ENCODE assay signal across 10 cellular contexts in genomic region chr5:32278403-32278802, GRCh38. TPM values are rescaled to one million over a fixed set of nuclear protein-coding genes. Genes with fewer than 3 reads are reported as not detected.
DNase-seq lines count a peak whose midpoint lies in the region; ATAC-seq and TF ChIP-seq lines count a peak whose summit lies in the region.
"Had no signal": no experiment of that assay in that cellular context is flagged by ENCODE, and none has a peak within 500 bp of the region (broad histone marks: within the 10 kb centered on the region; RNA-seq: fewer than 3 reads in every experiment).

No MANE protein-coding gene starts in this region.

- peaks cover 4% of the 10 kb centered on the region for H3K9me3 Mint-ChIP-seq in T-helper 2 cell treated with Interferon-gamma antibody and Interleukin-4, amounts not matched to agents 5 μg/mL and 100 μg/mL, for 36 hours
- no peaks in the 10 kb centered on the region for H3K9me3 Mint-ChIP-seq in stimulated activated naive CD8-positive, alpha-beta T cell treated with anti-CD3 and anti-CD28 coated beads, Interleukin-15, amount 100 ng/mL, for 72 hours

- peaks cover 15% of the 10 kb centered on the region for H3K36me3 ChIP-seq in left ventricle myocardium inferior

- no peaks in the 10 kb centered on the region for H3K27me3 Mint-ChIP-seq in T-helper 2 cell treated with Interferon-gamma antibody and Interleukin-4, amounts not matched to agents 5 μg/mL and 100 μg/mL, for 36 hours (ENCODE audit: low read depth)
- no peaks in the 10 kb centered on the region for H3K27me3 Mint-ChIP-seq in stimulated activated naive CD8-positive, alpha-beta T cell treated with anti-CD3 and anti-CD28 coated beads, Interleukin-15, amount 100 ng/mL, for 72 hours

- H3K36me3 Mint-ChIP-seq in T-helper 2 cell treated with Interferon-gamma antibody and Interleukin-4, amounts not matched to agents 5 μg/mL and 100 μg/mL, for 36 hours (ENCODE audit: low read depth), result peaks cover 27% of the 10 kb centered on the region

- no peak overlapping the region for H3K4me3 ChIP-seq in left ventricle myocardium inferior
- H3K4me3 ChIP-seq: skin epidermis had no signal

- H3K9me3 ChIP-seq in left ventricle myocardium inferior (replicated peaks), result no peaks in the 10 kb centered on the region

- H3K4me3 Mint-ChIP-seq in T-helper 2 cell treated with Interferon-gamma antibody and Interleukin-4, amounts not matched to agents 5 μg/mL and 100 μg/mL, for 36 hours, result no peak overlapping the region
- no peak overlapping the region for H3K4me3 Mint-ChIP-seq in stimulated activated naive CD8-positive, alpha-beta T cell treated with anti-CD3 and anti-CD28 coated beads, Interleukin-15, amount 100 ng/mL, for 72 hours

- no peak for TF ChIP-seq CTCF in left ventricle myocardium inferior (IDR thresholded peaks at IDR 0.05; ENCODE audit: borderline replicate concordance)

- no peak for ATAC-seq in Right ventricle myocardium superior (ENCODE audit: poor library complexity)
- peak; percentile 39 for ATAC-seq in stimulated activated naive CD8-positive, alpha-beta T cell treated with anti-CD3 and anti-CD28 coated beads, Interleukin-15, amount 100 ng/mL, for 72 hours

- H3K4me1 ChIP-seq in left ventricle myocardium inferior, result peaks cover 80% of the 10 kb centered on the region

- H3K27ac Mint-ChIP-seq in T-helper 2 cell treated with Interferon-gamma antibody and Interleukin-4, amounts not matched to agents 5 μg/mL and 100 μg/mL, for 36 hours, result no peak overlapping the region
- peak overlapping the region in 1 of 2 donors; percentile 81 for H3K27ac Mint-ChIP-seq in stimulated activated naive CD8-positive, alpha-beta T cell treated with anti-CD3 and anti-CD28 coated beads, Interleukin-15, amount 100 ng/mL, for 72 hours

- DNase-seq in left ventricle myocardium inferior (no peak), Right ventricle myocardium superior (no peak), epithelial cell of prostate (ENCODE audit: low read depth, low spot score) (no peak), DMS114 treated with DMSO at 0.1 percent for 48 hours (lab: John Stamatoyannopoulos, UW; ENCODE audit: unreplicated experiment) (no peak), DMS53 (lab: John Stamatoyannopoulos, UW) (no peak), NCI-H526 treated with DMSO at 0.1 percent for 48 hours (lab: John Stamatoyannopoulos, UW) (no peak)
- DNase-seq in T-helper 2 cell treated with Interferon-gamma antibody and Interleukin-4, amounts not matched to agents 5 μg/mL and 100 μg/mL, for 36 hours (ENCODE audit: low spot score), result peak; percentile 46
- DNase-seq in stimulated activated naive CD8-positive, alpha-beta T cell treated with anti-CD3 and anti-CD28 coated beads, Interleukin-15, amount 100 ng/mL, for 72 hours, result no peak
- DNase-seq: cerebellar nuclear complex had no signal

- intact Hi-C loops in left ventricle myocardium inferior (cut with micrococcal nuclease), result no loop called here
- intact Hi-C loops in Right ventricle myocardium superior (cut with DNase I), result no loop called here

- H3K4me1 Mint-ChIP-seq in T-helper 2 cell treated with Interferon-gamma antibody and Interleukin-4, amounts not matched to agents 5 μg/mL and 100 μg/mL, for 36 hours (ENCODE audit: low read depth), result peaks cover 47% of the 10 kb centered on the region
- H3K4me1 Mint-ChIP-seq in stimulated activated naive CD8-positive, alpha-beta T cell treated with anti-CD3 and anti-CD28 coated beads, Interleukin-15, amount 100 ng/mL, for 72 hours, result peaks cover 74% of the 10 kb centered on the region

- H3K27ac ChIP-seq in left ventricle myocardium inferior (replicated peaks), result peak overlapping the region; percentile 64
- H3K27ac ChIP-seq in epithelial cell of prostate, result peak overlapping the region; percentile 70

- H3K27me3 ChIP-seq in left ventricle myocardium inferior (ENCODE audit: low read depth), result no peaks in the 10 kb centered on the region

RNA-seq across cellular contexts. Expression of gene MTMR12, which starts 34.3 kb away (rescaled TPM):
- total RNA-seq in left ventricle myocardium inferior (13.8 TPM), Right ventricle myocardium superior (14.6 TPM)
